Comparison of ENCODE assay signal across 21 cellular contexts in the genomic region with DNA sequence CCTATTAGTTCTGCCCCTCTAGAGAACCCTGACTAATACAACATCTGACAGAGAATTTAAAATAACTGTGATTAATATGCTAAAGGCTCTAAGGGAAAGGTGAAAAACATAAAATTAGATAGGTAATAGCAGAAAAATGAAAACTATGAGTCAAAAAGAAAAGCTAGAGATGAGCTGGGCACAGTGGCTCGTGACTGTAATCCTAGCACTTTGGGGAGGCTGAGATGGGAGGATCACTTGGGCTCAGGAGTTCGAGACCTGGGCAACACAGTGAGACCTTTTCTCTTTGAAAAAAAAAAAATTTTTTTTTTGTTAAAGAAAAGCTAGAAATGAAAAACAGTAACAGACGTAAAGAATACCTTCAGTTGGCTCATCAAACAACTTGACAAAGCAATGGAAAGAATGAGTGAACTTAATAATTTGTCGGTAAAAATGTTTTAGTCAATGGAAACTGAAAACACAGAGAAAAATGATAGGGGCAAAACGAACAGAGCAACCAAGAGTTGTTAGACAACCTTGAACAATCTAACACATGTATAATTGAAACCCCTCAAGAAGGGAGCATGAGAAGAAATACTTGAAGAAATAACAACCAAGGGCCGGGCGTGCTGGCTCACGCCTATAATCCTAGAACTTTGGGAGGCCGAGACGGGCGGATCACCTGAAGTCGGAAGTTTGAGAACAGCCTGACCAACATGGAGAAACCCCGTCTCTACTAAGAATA.
"Had no signal": no experiment of that assay in that cellular context is flagged by ENCODE, and none has a peak within 500 bp of the region (broad histone marks: within the 10 kb centered on the region; RNA-seq: fewer than 3 reads in every experiment).

No MANE protein-coding gene starts in this region.

- H3K9me3 Mint-ChIP-seq: naive B cell had no signal

- DNase-seq: activated CD8-positive, alpha-beta memory T cell treated with anti-CD3 and anti-CD28 coated beads, Interleukin-2, amount 50 U/mL, for 4 hours; aorta; brain microvascular endothelial cell; central memory CD4-positive, alpha-beta T cell; dorsolateral prefrontal cortex; foreskin melanocyte; glutamatergic neuron; hippocampal formation; left cardiac atrium; mesenchymal stem cell; mucosa of descending colon; naive B cell; retina; Right ventricle myocardium superior; spleen; stimulated activated CD8-positive, alpha-beta memory T cell treated with anti-CD3 and anti-CD28 coated beads, Interleukin-4, amount 100 ng/mL, for 48 hours; stimulated activated naive CD4-positive, alpha-beta T cell treated with Interleukin-2 at 50 U/mL for 16 hours; SW 1271; thyroid gland; WERI-Rb-1 had no signal

- H3K4me1 Mint-ChIP-seq: naive B cell, neural crest cell had no signal

- ATAC-seq: left cardiac atrium, mucosa of descending colon had no signal

- H3K4me3 Mint-ChIP-seq: naive B cell, neural crest cell had no signal

- H3K27me3 Mint-ChIP-seq: naive B cell had no signal
